12 cellular contexts compared by ENCODE assay signal in the genomic region with DNA sequence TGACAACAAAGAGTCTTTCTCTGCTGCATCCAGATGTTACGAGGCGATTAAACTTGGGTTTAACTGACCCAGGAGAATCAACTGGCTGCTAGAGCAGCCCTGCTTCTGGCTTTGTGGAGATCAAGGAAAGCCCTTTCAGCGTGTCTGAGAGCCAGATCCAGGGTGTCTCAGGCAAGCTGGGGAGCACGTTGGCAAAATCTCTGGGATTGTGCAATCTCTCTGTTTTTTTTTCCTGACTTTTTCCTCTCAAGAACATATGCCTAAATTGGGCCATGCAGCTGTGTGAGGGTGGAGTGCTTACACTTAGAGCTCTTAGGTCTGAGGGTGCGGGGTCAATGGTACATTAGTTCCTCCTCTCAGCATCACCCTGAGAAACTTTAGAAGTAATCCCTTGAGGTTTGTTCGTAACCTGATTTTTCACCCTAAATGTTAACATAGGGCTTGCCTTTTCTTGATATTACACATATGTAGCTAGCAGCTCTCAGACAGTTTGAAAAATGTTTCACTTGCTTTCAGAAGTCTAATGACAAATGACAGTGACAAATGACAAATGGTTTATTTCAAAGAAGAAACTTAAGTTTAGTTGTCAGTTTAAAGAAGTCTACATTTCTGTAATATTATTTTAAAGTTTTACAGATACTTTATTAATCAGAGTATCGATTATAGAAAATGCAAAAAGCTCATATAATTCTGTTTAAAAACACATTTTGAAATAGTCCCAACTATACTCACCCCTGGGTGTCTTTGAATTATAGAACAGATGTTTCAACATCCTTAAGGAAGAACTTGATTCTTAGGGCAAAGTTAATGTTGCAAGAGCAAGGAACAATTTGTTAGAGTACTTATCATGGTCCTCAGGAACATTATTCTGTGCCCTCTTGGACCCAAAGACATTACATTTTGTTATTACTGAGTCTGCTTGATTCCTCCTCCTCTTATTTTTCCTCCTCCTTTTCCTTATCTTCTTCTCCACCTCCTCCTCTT. TPM values are rescaled to one million over a fixed set of nuclear protein-coding genes. Genes with fewer than 3 reads are reported as not detected.
A peak's percentile ranks its signal among the peaks of the same experiment; 100 is the strongest.
DNase-seq lines count a peak whose midpoint lies in the region; ATAC-seq, FAIRE-seq and TF ChIP-seq lines count a peak whose summit lies in the region.
"Had no signal": no experiment of that assay in that cellular context is flagged by ENCODE, and none has a peak within 500 bp of the region (broad histone marks: within the 10 kb centered on the region; RNA-seq: fewer than 3 reads in every experiment).

No MANE protein-coding gene starts in this region.

- peaks cover 2% of the 10 kb centered on the region; the same call in 1 of the 2 replicates for H3K9me3 ChIP-seq in K562 (replicated peaks; ENCODE audit: control insufficient read depth, insufficient read depth, low read depth, low read length)
- no peaks in the 10 kb centered on the region for H3K9me3 ChIP-seq in hepatocyte (ENCODE audit: low read depth)
- peaks cover 2% of the 10 kb centered on the region for H3K9me3 ChIP-seq in aorta (ENCODE audit: control insufficient read depth, low read length)

- H3K27ac ChIP-seq in K562 (ENCODE audit: extremely low read depth, low read depth, low read length) (peak overlapping the region; percentile 4; the same call in 1 of the 3 replicates), hepatocyte (no peak overlapping the region), aorta (ENCODE audit: low read depth in 1 of 2, low read length in 2 of 2) (no peak overlapping the region)

- POLR2A ChIA-PET in K562 (lab: Yijun Ruan, JAX) = interaction anchor here (0.6 kb wide), 1 partner anchor 20 kb away, joined by 3 read pairs; no protein-coding TSS in a partner anchor

- no peak overlapping the region for H3K4me3 ChIP-seq in K562
- H3K4me3 ChIP-seq in hepatocyte = no peak overlapping the region
- H3K4me3 ChIP-seq in aorta (ENCODE audit: low read length in 2 of 2) = no peak overlapping the region

- WGBS in K562 (ENCODE audit: insufficient coverage, low coverage, missing lambda C conversion rate) = 6% methylated on average over 7 of the region's 7 CpGs
- 59% methylated on average over 7 of the region's 7 CpGs for WGBS in hepatocyte (ENCODE audit: low lambda C conversion rate, missing lambda C conversion rate)
- WGBS in aorta, 2 donors = 11 to 14% methylated on average over 7 of the region's 7 CpGs

- H3K4me2 ChIP-seq in K562 (ENCODE audit: insufficient read depth, low read length) = no peak overlapping the region
- no peak overlapping the region for H3K4me2 ChIP-seq in hepatocyte

- peak; percentile 6; the same call in 1 of the 2 replicates for TF ChIP-seq EP300 in K562 (IDR thresholded peaks at IDR 0.05; ENCODE audit: low read length)

- H3K9ac ChIP-seq in K562 (ENCODE audit: insufficient read depth in 1 of 2, low read depth in 2 of 2, low read length in 2 of 2) = no peak overlapping the region

- no TSS peak for BruUV-seq in K562 (replicated peaks; lab: Mats Ljungman, UMichigan)

- H3K4me1 ChIP-seq in K562 (replicated peaks in 1 of 2; ENCODE audit: control insufficient read depth in 2 of 2, insufficient read depth in 2 of 2, low read length in 2 of 2) (peaks cover 0 to 7% of the 10 kb centered on the region in 2 experiments; a peak in 1 of 5 replicates), hepatocyte (ENCODE audit: insufficient read depth) (no peaks in the 10 kb centered on the region), aorta (ENCODE audit: control insufficient read depth in 1 of 2, insufficient read depth in 2 of 2, low read length in 2 of 2) (peaks cover 3 to 5% of the 10 kb centered on the region in 2 donors)

- H3K9me2 ChIP-seq in hepatocyte (replicated peaks; ENCODE audit: insufficient read depth) = no peaks in the 10 kb centered on the region

- peak overlapping the region; percentile 50; the same call in 1 of the 2 replicates for H2AFZ ChIP-seq in K562 (ENCODE audit: low read depth, low read length)
- H2AFZ ChIP-seq in hepatocyte = no peak overlapping the region

- H3K79me2 ChIP-seq in K562 (ENCODE audit: control insufficient read depth, insufficient read depth, low read length) (no peaks in the 10 kb centered on the region), hepatocyte (no peaks in the 10 kb centered on the region)

- in situ Hi-C loops in K562 (cut with MboI) = loop anchor here (25.0 kb wide), 1 partner anchor 550 kb away; a partner anchor contains a TSS

- TF ChIP-seq CTCF in K562 (IDR thresholded peaks at IDR 0.05 in 2 of 3, conservative IDR thresholded peaks at IDR 0.05 in 1 of 3; ENCODE audit: insufficient read depth in 2 of 3, low read depth in 1 of 3, low read length in 3 of 3) = no peak
- no peak for TF ChIP-seq CTCF in hepatocyte (IDR thresholded peaks at IDR 0.05; ENCODE audit: poor library complexity)

- peak; percentile 10 for DNase-seq in NCI-H82 (lab: John Stamatoyannopoulos, UW)
- DNase-seq in NCI-H82 treated with DMSO at 0.1 percent for 48 hours (lab: John Stamatoyannopoulos, UW; ENCODE audit: unreplicated experiment) = no peak
- peak in 3 of 4 experiments; percentile 18 to 78 (median 34) for DNase-seq in K562 (ENCODE audit: extremely low read depth in 1 of 4, low spot score in 3 of 4)
- DNase-seq in hepatocyte (ENCODE audit: low spot score) = peak; percentile 13
- peak in 1 of 2 donors; percentile 53 for DNase-seq in aorta
- DNase-seq in NCI-H526 treated with DMSO at 0.1 percent for 48 hours (lab: John Stamatoyannopoulos, UW) = no peak
- no peak for DNase-seq in HuH-7 (ENCODE audit: low spot score)
- no peak for DNase-seq in amniotic stem cell (lab: John Stamatoyannopoulos, UW)
- DNase-seq: activated CD4-positive, alpha-beta T cell treated with anti-CD3 and anti-CD28 coated beads for 1 hour; activated naive CD4-positive, alpha-beta T cell treated with anti-CD3 and anti-CD28 coated beads for 36 hours; NCI-H1105 had no signal

- no peak for TF ChIP-seq RAD21 in K562 (CRISPR knock-in tag; conservative IDR thresholded peaks at IDR 0.05 in 1 of 2, IDR thresholded peaks at IDR 0.05 in 1 of 2)

- ATAC-seq in K562 (peak; percentile 86), aorta (ENCODE audit: low FRiP score) (peak; percentile 84)

- no peak for TF ChIP-seq POLR2A in K562 (conservative IDR thresholded peaks at IDR 0.05)

- H4K20me1 ChIP-seq in K562 (replicated peaks; ENCODE audit: control insufficient read depth, insufficient read depth, low read length) (no peaks in the 10 kb centered on the region), hepatocyte (ENCODE audit: insufficient read depth, poor library complexity, severe bottlenecking) (no peaks in the 10 kb centered on the region)

- H3K9me1 ChIP-seq in K562 (ENCODE audit: control insufficient read depth, insufficient read depth, low read length) = no peaks in the 10 kb centered on the region

- H3K27me3 ChIP-seq in K562 (ENCODE audit: control insufficient read depth in 2 of 2, insufficient read depth in 2 of 2, low read length in 2 of 2) (no peaks in the 10 kb centered on the region), hepatocyte (no peaks in the 10 kb centered on the region), aorta (ENCODE audit: control insufficient read depth in 1 of 2, insufficient read depth in 2 of 2, low read length in 1 of 2) (no peaks in the 10 kb centered on the region)

- FAIRE-seq in K562 (lab: Jason Lieb, UNC) = peak; percentile 69

- CTCF ChIA-PET in K562 (lab: Yijun Ruan, JAX; ENCODE audit: low intra/inter-chr PET ratio) = no interaction called here

- intact Hi-C loops in K562 (cut with micrococcal nuclease) (no loop called here), aorta (cut with DNase I) (no loop called here)

- no peaks in the 10 kb centered on the region for H3K36me3 ChIP-seq in K562 (ENCODE audit: control insufficient read depth, insufficient read depth, low read length)
- H3K36me3 ChIP-seq in hepatocyte (replicated peaks; ENCODE audit: insufficient read depth, low read depth) = no peaks in the 10 kb centered on the region
- H3K36me3 ChIP-seq in aorta (ENCODE audit: control insufficient read depth in 1 of 2, insufficient read depth in 2 of 2, low read length in 1 of 2) = no peaks in the 10 kb centered on the region

TF ChIP-seq in K562, 482 proteins besides CTCF, POLR2A, EP300 and RAD21 (continues in another document):
- TF ChIP-seq ZNF408 (CRISPR knock-in tag; IDR thresholded peaks at IDR 0.05; ENCODE audit: low read depth) (no peak), ARID1B (IDR thresholded peaks at IDR 0.05) (peak; percentile 63), MEIS2 (IDR thresholded peaks at IDR 0.05; ENCODE audit: partially characterized antibody) (peak; percentile 76), CEBPB (tag; IDR thresholded peaks at IDR 0.05) (peak; percentile 87), MEF2A (IDR thresholded peaks at IDR 0.05; ENCODE audit: control insufficient read depth, low read depth, low read length) (no peak), RAD51 (IDR thresholded peaks at IDR 0.05; ENCODE audit: borderline replicate concordance, low read depth) (no peak)
- TF ChIP-seq, protein P1, sequence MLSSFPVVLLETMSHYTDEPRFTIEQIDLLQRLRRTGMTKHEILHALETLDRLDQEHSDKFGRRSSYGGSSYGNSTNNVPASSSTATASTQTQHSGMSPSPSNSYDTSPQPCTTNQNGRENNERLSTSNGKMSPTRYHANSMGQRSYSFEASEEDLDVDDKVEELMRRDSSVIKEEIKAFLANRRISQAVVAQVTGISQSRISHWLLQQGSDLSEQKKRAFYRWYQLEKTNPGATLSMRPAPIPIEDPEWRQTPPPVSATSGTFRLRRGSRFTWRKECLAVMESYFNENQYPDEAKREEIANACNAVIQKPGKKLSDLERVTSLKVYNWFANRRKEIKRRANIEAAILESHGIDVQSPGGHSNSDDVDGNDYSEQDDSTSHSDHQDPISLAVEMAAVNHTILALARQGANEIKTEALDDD (IDR thresholded peaks at IDR 0.05) = peak; percentile 71

RNA-seq across cellular contexts. Expression of a gene that starts 38.4 kb away (rescaled TPM):
- total RNA-seq in K562 (2011; cell fraction: chromatin; rRNA removed; ENCODE audit: low replicate concordance) = not detected in 2 replicates
- not detected in 2 replicates for total RNA-seq in K562 (2011; cell fraction: nucleolus; rRNA removed)
- total RNA-seq in K562 (2011; cell fraction: nucleoplasm; rRNA removed) = not detected in 2 replicates
- total RNA-seq in K562 (2014; rRNA removed) (not detected in 2 replicates), K562 (2014; rRNA removed; fragmentation: Illumina TruSeq; extraction: Trizol) (not detected in 2 replicates), K562 (2015; rRNA removed; fragmentation: Illumina TruSeq; extraction: Trizol) (not detected in 2 replicates), K562 (2021) (not detected in 2 replicates), hepatocyte (0.07 TPM in 1 of 2 replicates, not detected in the other), aorta (not detected)
- polyA plus RNA-seq in K562 (2011; rRNA removed) (not detected in 2 replicates), K562 (2014; fragmentation: Illumina TruSeq; extraction: Trizol) (not detected in 2 replicates), K562 (2014; fragmentation: Nextera tagmentation; extraction: Ambion mirVana) (not detected), K562 (2014; rRNA removed) (not detected in 2 replicates), hepatocyte (0.45 TPM in 1 of 2 replicates, not detected in the other), aorta (not detected)
- not detected in 2 replicates for polyA plus RNA-seq in K562 (2011; cell fraction: cytosol; rRNA removed)
- not detected in 2 replicates for polyA plus RNA-seq in K562 (2011; cell fraction: nucleus; rRNA removed)
- not detected in 2 replicates for polyA plus RNA-seq in K562 (2012)
- not detected in 2 replicates for polyA minus RNA-seq in K562 (2011; rRNA and poly(A)+ RNA removed)
- polyA minus RNA-seq in K562 (2011; cell fraction: cytosol; rRNA and poly(A)+ RNA removed) = not detected in 2 replicates
- not detected in 2 replicates for polyA minus RNA-seq in K562 (2011; cell fraction: nucleus; rRNA and poly(A)+ RNA removed)
- total RNA-seq: activated naive CD4-positive, alpha-beta T cell treated with anti-CD3 and anti-CD28 coated beads for 36 hours; RPMI7951 had no signal

Comparison
In these comparisons a context has a peak if more than half of its experiments do, and no peak if none do; other contexts are left out.
1. DNase-seq: peak in NCI-H82 (single experiment), K562 (3 of 4) and hepatocyte (single experiment); none in NCI-H82 treated with DMSO at 0.1 percent for 48 hours (single experiment), NCI-H526 treated with DMSO at 0.1 percent for 48 hours (single experiment), HuH-7 (single experiment) and amniotic stem cell (single experiment).